21 cellular contexts compared by ENCODE assay signal in genomic region chr3:166195808-166196207, GRCh38.
"Had no signal": no experiment of that assay in that cellular context is flagged by ENCODE, and none has a peak within 500 bp of the region (broad histone marks: within the 10 kb centered on the region; RNA-seq: fewer than 3 reads in every experiment).

No MANE protein-coding gene starts in this region.

- H3K4me1 ChIP-seq: colonic mucosa, esophagus muscularis mucosa, pancreas, right lobe of liver, tibial nerve, upper lobe of left lung, uterus had no signal

- H3K27me3 ChIP-seq: colonic mucosa, esophagus muscularis mucosa, neutrophil, pancreas, right lobe of liver, tibial nerve, upper lobe of left lung, uterus had no signal

- H3K36me3 ChIP-seq: colonic mucosa, esophagus muscularis mucosa, neutrophil, pancreas, right lobe of liver, thoracic aorta, tibial nerve, upper lobe of left lung, uterus had no signal

- H3K4me3 ChIP-seq: colonic mucosa, esophagus muscularis mucosa, lung, pancreas, right lobe of liver, thoracic aorta, tibial nerve, upper lobe of left lung, uterus had no signal

- ATAC-seq: left lobe of liver; natural killer cell treated with Interleukin-12 subunit alpha and Interleukin-12 subunit beta and Interleukin-15 and Interleukin-18, amount 100 ng/mL, for 72 hours; pancreas; right lobe of liver; stimulated activated naive B cell treated with anti-CD40 and anti-IgM and Interleukin-4, amounts not matched to agents 10 μg/mL and 1 μg/mL and 100 μg/mL, for 72 hours had no signal

- H3K9me3 ChIP-seq: colonic mucosa, esophagus muscularis mucosa, neutrophil, pancreas, right lobe of liver, thoracic aorta, tibial nerve, upper lobe of left lung, uterus had no signal

- DNase-seq: colonic mucosa; effector CD8-positive, alpha-beta T cell; endodermal cell; head of caudate nucleus; kidney; naive B cell; pancreas; right lobe of liver; small intestine; stimulated activated CD4-positive, alpha-beta T cell treated with anti-CD3 and anti-CD28 coated beads, Interleukin-15, amount 100 ng/mL, for 24 hours; stimulated activated CD4-positive, alpha-beta T cell treated with anti-CD3 and anti-CD28 coated beads, Interleukin-2, amount 100 ng/mL, for 48 hours; stimulated activated naive B cell treated with anti-CD40 and anti-IgM and Interleukin-4, amounts not matched to agents 10 μg/mL and 1 μg/mL and 100 μg/mL, for 72 hours; upper lobe of left lung; uterus had no signal

- H3K27ac ChIP-seq: colonic mucosa, esophagus muscularis mucosa, neutrophil, pancreas, right lobe of liver, thoracic aorta, tibial nerve, upper lobe of left lung, uterus had no signal
